1 cellular context compared by ENCODE assay signal in the genomic region with DNA sequence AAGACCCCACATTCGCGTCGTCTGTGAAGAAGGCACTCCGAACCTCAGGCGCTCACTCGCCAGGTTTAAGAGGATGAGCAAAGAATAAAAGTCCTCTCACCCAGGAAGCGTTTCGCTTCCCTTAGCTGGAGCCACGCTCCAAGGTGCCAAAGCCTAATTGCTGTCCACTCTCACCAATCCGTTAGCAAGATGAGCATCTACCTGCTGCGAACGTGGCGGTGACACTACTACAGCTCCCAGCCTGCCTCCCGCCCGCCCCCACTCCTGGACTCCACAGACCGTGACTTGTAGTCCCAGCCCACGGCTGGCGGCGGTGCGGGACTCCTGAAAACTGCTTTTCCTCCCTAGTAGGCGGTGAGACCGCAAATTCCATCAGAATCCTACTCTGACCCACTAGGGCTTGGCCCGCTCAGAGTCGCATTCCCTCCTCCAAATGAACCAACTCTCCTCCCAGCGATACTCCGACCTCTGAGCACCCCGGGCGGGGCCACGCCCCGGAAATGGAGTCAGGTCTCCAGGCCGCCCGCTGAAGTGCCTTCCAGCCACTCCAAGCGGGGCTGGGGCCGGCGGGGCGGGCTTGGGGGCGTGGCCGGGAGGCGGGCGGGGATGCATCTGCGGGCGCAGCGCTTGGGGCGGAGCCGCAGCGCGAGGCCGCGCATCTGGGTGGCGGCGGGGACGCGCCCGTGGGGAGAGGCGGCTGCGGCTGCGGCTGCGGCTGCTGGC.
A peak's percentile ranks its signal among the peaks of the same experiment; 100 is the strongest.
TF ChIP-seq lines count a peak whose summit lies in the region.

No MANE protein-coding gene starts in this region.

TF ChIP-seq in GM12878, 131 proteins besides CTCF, POLR2A, EP300 and RAD21 (continued from another document and continues in another):
- TF ChIP-seq ZNF592 (IDR thresholded peaks at IDR 0.05): no peak
- no peak for TF ChIP-seq HDAC2 (IDR thresholded peaks at IDR 0.05)
- no peak for TF ChIP-seq NFXL1 (IDR thresholded peaks at IDR 0.05; ENCODE audit: borderline replicate concordance)
- no peak for TF ChIP-seq MYC (IDR thresholded peaks at IDR 0.05; ENCODE audit: insufficient read depth, insufficient read length, insufficient replicate concordance, low read length, severe bottlenecking)
- TF ChIP-seq POLR2AphosphoS2 (IDR thresholded peaks at IDR 0.05; ENCODE audit: low read depth, low read length): peak; percentile 89
- TF ChIP-seq BACH1 (IDR thresholded peaks at IDR 0.05; ENCODE audit: borderline replicate concordance): peak; percentile 42; the same call in 1 of the 2 replicates
- TF ChIP-seq, protein P1, sequence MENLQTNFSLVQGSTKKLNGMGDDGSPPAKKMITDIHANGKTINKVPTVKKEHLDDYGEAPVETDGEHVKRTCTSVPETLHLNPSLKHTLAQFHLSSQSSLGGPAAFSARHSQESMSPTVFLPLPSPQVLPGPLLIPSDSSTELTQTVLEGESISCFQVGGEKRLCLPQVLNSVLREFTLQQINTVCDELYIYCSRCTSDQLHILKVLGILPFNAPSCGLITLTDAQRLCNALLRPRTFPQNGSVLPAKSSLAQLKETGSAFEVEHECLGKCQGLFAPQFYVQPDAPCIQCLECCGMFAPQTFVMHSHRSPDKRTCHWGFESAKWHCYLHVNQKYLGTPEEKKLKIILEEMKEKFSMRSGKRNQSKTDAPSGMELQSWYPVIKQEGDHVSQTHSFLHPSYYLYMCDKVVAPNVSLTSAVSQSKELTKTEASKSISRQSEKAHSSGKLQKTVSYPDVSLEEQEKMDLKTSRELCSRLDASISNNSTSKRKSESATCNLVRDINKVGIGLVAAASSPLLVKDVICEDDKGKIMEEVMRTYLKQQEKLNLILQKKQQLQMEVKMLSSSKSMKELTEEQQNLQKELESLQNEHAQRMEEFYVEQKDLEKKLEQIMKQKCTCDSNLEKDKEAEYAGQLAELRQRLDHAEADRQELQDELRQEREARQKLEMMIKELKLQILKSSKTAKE (IDR thresholded peaks at IDR 0.05; ENCODE audit: low read depth, poor library complexity, severe bottlenecking): peak; percentile 48
- TF ChIP-seq, protein P2, sequence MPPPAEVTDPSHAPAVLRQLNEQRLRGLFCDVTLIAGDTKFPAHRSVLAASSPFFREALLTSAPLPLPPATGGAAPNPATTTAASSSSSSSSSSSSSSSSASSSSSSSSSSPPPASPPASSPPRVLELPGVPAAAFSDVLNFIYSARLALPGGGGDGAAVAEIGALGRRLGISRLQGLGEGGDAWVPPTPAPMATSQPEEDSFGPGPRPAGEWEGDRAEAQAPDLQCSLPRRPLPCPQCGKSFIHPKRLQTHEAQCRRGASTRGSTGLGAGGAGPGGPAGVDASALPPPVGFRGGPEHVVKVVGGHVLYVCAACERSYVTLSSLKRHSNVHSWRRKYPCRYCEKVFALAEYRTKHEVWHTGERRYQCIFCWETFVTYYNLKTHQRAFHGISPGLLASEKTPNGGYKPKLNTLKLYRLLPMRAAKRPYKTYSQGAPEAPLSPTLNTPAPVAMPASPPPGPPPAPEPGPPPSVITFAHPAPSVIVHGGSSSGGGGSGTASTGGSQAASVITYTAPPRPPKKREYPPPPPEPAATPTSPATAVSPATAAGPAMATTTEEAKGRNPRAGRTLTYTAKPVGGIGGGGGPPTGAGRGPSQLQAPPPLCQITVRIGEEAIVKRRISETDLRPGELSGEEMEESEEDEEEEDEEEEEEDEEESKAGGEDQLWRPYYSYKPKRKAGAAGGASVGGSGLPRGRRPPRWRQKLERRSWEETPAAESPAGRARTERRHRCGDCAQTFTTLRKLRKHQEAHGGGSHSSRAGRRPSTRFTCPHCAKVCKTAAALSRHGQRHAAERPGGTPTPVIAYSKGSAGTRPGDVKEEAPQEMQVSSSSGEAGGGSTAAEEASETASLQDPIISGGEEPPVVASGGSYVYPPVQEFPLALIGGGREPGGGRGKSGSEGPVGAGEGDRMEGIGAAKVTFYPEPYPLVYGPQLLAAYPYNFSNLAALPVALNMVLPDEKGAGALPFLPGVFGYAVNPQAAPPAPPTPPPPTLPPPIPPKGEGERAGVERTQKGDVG (CRISPR knock-in tag; IDR thresholded peaks at IDR 0.05): no peak
- TF ChIP-seq, protein P3, sequence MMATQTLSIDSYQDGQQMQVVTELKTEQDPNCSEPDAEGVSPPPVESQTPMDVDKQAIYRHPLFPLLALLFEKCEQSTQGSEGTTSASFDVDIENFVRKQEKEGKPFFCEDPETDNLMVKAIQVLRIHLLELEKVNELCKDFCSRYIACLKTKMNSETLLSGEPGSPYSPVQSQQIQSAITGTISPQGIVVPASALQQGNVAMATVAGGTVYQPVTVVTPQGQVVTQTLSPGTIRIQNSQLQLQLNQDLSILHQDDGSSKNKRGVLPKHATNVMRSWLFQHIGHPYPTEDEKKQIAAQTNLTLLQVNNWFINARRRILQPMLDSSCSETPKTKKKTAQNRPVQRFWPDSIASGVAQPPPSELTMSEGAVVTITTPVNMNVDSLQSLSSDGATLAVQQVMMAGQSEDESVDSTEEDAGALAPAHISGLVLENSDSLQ (IDR thresholded peaks at IDR 0.05): peak; percentile 65
- TF ChIP-seq, protein P4, sequence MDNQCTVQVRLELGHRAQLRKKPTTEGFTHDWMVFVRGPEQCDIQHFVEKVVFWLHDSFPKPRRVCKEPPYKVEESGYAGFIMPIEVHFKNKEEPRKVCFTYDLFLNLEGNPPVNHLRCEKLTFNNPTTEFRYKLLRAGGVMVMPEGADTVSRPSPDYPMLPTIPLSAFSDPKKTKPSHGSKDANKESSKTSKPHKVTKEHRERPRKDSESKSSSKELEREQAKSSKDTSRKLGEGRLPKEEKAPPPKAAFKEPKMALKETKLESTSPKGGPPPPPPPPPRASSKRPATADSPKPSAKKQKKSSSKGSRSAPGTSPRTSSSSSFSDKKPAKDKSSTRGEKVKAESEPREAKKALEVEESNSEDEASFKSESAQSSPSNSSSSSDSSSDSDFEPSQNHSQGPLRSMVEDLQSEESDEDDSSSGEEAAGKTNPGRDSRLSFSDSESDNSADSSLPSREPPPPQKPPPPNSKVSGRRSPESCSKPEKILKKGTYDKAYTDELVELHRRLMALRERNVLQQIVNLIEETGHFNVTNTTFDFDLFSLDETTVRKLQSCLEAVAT (IDR thresholded peaks at IDR 0.05): peak; percentile 68; the same call in 1 of the 2 replicates
- no peak for TF ChIP-seq BMI1 (IDR thresholded peaks at IDR 0.05; ENCODE audit: borderline replicate concordance)
- TF ChIP-seq NR2C2 (IDR thresholded peaks at IDR 0.05; ENCODE audit: borderline replicate concordance, control insufficient read depth, insufficient read length, low read depth): no peak
- TF ChIP-seq PML (IDR thresholded peaks at IDR 0.05; ENCODE audit: low read length): peak; percentile 87
- TF ChIP-seq ZNF622 (IDR thresholded peaks at IDR 0.05): no peak
- TF ChIP-seq, protein P5, sequence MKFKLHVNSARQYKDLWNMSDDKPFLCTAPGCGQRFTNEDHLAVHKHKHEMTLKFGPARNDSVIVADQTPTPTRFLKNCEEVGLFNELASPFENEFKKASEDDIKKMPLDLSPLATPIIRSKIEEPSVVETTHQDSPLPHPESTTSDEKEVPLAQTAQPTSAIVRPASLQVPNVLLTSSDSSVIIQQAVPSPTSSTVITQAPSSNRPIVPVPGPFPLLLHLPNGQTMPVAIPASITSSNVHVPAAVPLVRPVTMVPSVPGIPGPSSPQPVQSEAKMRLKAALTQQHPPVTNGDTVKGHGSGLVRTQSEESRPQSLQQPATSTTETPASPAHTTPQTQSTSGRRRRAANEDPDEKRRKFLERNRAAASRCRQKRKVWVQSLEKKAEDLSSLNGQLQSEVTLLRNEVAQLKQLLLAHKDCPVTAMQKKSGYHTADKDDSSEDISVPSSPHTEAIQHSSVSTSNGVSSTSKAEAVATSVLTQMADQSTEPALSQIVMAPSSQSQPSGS (IDR thresholded peaks at IDR 0.05; ENCODE audit: low read length): no peak
- no peak for TF ChIP-seq STAT3 (IDR thresholded peaks at IDR 0.05; ENCODE audit: low read depth, low read length)
- peak; percentile 51; the same call in 1 of the 2 replicates for TF ChIP-seq MTA2 (IDR thresholded peaks at IDR 0.05; ENCODE audit: low read depth)
- no peak for TF ChIP-seq HDAC6 (IDR thresholded peaks at IDR 0.05; ENCODE audit: unreplicated experiment)
- no peak for TF ChIP-seq ATF3 (IDR thresholded peaks at IDR 0.05; ENCODE audit: borderline replicate concordance, extremely low read depth, low read depth, low read length)
- TF ChIP-seq, protein P6, sequence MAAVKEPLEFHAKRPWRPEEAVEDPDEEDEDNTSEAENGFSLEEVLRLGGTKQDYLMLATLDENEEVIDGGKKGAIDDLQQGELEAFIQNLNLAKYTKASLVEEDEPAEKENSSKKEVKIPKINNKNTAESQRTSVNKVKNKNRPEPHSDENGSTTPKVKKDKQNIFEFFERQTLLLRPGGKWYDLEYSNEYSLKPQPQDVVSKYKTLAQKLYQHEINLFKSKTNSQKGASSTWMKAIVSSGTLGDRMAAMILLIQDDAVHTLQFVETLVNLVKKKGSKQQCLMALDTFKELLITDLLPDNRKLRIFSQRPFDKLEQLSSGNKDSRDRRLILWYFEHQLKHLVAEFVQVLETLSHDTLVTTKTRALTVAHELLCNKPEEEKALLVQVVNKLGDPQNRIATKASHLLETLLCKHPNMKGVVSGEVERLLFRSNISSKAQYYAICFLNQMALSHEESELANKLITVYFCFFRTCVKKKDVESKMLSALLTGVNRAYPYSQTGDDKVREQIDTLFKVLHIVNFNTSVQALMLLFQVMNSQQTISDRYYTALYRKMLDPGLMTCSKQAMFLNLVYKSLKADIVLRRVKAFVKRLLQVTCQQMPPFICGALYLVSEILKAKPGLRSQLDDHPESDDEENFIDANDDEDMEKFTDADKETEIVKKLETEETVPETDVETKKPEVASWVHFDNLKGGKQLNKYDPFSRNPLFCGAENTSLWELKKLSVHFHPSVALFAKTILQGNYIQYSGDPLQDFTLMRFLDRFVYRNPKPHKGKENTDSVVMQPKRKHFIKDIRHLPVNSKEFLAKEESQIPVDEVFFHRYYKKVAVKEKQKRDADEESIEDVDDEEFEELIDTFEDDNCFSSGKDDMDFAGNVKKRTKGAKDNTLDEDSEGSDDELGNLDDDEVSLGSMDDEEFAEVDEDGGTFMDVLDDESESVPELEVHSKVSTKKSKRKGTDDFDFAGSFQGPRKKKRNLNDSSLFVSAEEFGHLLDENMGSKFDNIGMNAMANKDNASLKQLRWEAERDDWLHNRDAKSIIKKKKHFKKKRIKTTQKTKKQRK (IDR thresholded peaks at IDR 0.05; ENCODE audit: low read depth, low read length): no peak
- no peak for TF ChIP-seq E2F4 (IDR thresholded peaks at IDR 0.05; ENCODE audit: low read depth, low read length)
- no peak for TF ChIP-seq IRF5 (IDR thresholded peaks at IDR 0.05; ENCODE audit: borderline replicate concordance)
- no peak for TF ChIP-seq SREBF2 (IDR thresholded peaks at IDR 0.05; ENCODE audit: low read length)
